In the genomic region with DNA sequence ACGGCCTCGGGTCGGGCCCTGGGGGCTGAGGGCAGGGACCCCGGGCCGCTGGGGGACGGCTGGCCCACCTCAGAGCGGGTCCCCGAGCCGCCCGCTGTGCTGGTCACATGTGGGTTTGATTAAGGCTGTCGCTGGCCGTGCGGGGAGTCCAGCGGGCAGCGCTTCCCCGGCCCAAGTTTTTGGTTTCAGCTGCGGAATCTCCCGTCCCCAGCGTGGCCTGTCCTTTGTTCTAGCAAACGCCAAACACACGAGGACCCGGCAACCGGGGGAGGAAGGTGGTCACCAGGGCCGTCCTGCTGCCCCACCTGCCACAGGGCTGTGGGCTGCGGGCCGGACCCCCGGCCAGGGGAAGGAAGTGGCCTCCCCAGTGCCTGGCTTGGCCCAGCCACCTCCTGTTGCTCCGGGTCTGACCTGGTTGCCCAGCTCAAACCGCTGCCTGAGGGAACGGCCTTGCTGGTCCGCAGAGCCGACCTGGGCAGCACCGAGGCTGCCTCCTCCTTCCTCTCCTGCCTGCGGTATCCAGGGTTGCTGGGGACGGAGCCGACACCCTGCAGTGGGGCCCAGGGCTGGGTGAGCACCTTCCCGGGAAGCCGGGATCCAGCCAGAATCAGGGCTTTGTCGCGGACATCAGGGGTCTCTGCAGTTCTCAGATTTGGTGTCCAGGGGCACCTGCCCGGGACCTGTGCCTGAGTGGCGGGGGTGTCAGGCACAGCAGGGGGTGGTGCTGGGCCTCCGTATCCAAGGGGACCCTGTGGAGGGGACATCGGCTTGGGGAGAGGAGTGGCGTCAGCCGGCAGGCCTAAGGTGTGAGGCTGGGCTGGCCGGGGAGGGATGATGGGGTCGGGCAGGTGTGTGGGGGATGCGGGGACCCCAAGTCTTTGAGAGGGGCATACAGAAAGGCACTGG, we compare ENCODE assay signal across 24 cellular contexts. TPM values are rescaled to one million over a fixed set of nuclear protein-coding genes. Genes with fewer than 3 reads are reported as not detected.
DNase-seq lines count a peak whose midpoint lies in the region; ATAC-seq and TF ChIP-seq lines count a peak whose summit lies in the region.
"Had no signal": no experiment of that assay in that cellular context is flagged by ENCODE, and none has a peak within 500 bp of the region (broad histone marks: within the 10 kb centered on the region; RNA-seq: fewer than 3 reads in every experiment).

No MANE protein-coding gene starts in this region.

- no peak for TF ChIP-seq CTCF in Panc1 (IDR thresholded peaks at IDR 0.05)
- TF ChIP-seq CTCF in type B pancreatic cell (conservative IDR thresholded peaks at IDR 0.05), result no peak

- H3K4me1 Mint-ChIP-seq in type B pancreatic cell (ENCODE audit: unreplicated experiment), result peaks cover 10% of the 10 kb centered on the region
- H3K4me1 Mint-ChIP-seq in activated CD8-positive, alpha-beta T cell treated with anti-CD3 and anti-CD28 coated beads, Interleukin-2, amount 10 ng/mL, durations not matched to agents 7 days and 5 days (ENCODE audit: low read depth), result peaks cover 7% of the 10 kb centered on the region

- POLR2A ChIA-PET in Panc1 (lab: Charles Lee), result interaction anchor here (0.6 kb wide), 1 partner anchor 18 kb away, joined by 22 read pairs; no protein-coding TSS in a partner anchor
- POLR2A ChIA-PET in activated CD8-positive, alpha-beta T cell treated with anti-CD3 and anti-CD28 coated beads, Interleukin-2, amount 10 ng/mL, durations not matched to agents 7 days and 5 days (lab: Charles Lee), result no interaction called here

- no peaks in the 10 kb centered on the region for H3K9me3 Mint-ChIP-seq in type B pancreatic cell
- no peaks in the 10 kb centered on the region for H3K9me3 Mint-ChIP-seq in activated CD8-positive, alpha-beta T cell treated with anti-CD3 and anti-CD28 coated beads, Interleukin-2, amount 10 ng/mL, durations not matched to agents 7 days and 5 days (ENCODE audit: insufficient read depth)
- H3K9me3 Mint-ChIP-seq: activated T-helper 2 cell treated with anti-CD3 and anti-CD28 coated beads, Interferon-gamma antibody, Interleukin-2, Interleukin-4, amounts not matched to agents 10 μg/mL and 5 μg/mL and 100 μg/mL, durations not matched to agents 14 hours and 24 hours and 36 hours; GM23338 had no signal

- DNase-seq in NCI-H748 (lab: John Stamatoyannopoulos, UW; ENCODE audit: unreplicated experiment) (peak; percentile 5), NCI-H748 treated with DMSO at 0.1 percent for 48 hours (lab: John Stamatoyannopoulos, UW) (no peak), Panc1 (ENCODE audit: low read depth, low spot score) (no peak), type B pancreatic cell (ENCODE audit: extremely low spot score, unreplicated experiment) (no peak)
- DNase-seq in activated naive CD4-positive, alpha-beta T cell treated with anti-CD3 and anti-CD28 coated beads, Interleukin-2, amount 50 U/mL, for 16 hours, result no peak
- no peak for DNase-seq in activated CD8-positive, alpha-beta T cell treated with anti-CD3 and anti-CD28 coated beads, Interleukin-2, amount 10 ng/mL, durations not matched to agents 7 days and 5 days
- DNase-seq: activated CD4-positive, CD25-positive, alpha-beta regulatory T cell treated with anti-CD3 and anti-CD28 coated beads, Interleukin-2, amount 50 U/mL, for 72 hours; CD4-positive, CD25-positive, alpha-beta regulatory T cell; DND-41; effector CD8-positive, alpha-beta T cell; esophagus squamous epithelium; MM.1S; NCI-H2081; OCI-M1 had no signal

- in situ Hi-C loops in Panc1 (cut with HindIII; ENCODE audit: low pct_unique_long_range_greater_than_20kb, low sequenced_read_pairs), result no loop called here

- no peaks in the 10 kb centered on the region for H3K36me3 Mint-ChIP-seq in type B pancreatic cell
- no peaks in the 10 kb centered on the region for H3K36me3 Mint-ChIP-seq in activated CD8-positive, alpha-beta T cell treated with anti-CD3 and anti-CD28 coated beads, Interleukin-2, amount 10 ng/mL, durations not matched to agents 7 days and 5 days (ENCODE audit: low read depth)

- peaks cover 7% of the 10 kb centered on the region for H3K27me3 Mint-ChIP-seq in type B pancreatic cell
- peaks cover 25% of the 10 kb centered on the region for H3K27me3 Mint-ChIP-seq in activated CD8-positive, alpha-beta T cell treated with anti-CD3 and anti-CD28 coated beads, Interleukin-2, amount 10 ng/mL, durations not matched to agents 7 days and 5 days (ENCODE audit: low read depth)

- H3K4me3 ChIP-seq in Panc1 (ENCODE audit: low read depth in 2 of 2, low read length in 2 of 2), result peak overlapping the region in 1 of 2 experiments; percentile 42; a peak in 1 of 4 replicates
- peak overlapping the region; percentile 58 for H3K4me3 ChIP-seq in mesodermal cell (ENCODE audit: extremely low read depth, insufficient read depth, low read length, poor library complexity, severe bottlenecking)
- H3K4me3 ChIP-seq: esophagus squamous epithelium, GM23338, thoracic aorta had no signal

- CTCF ChIA-PET in Panc1 (lab: Charles Lee), result no interaction called here
- CTCF ChIA-PET in activated CD8-positive, alpha-beta T cell treated with anti-CD3 and anti-CD28 coated beads, Interleukin-2, amount 10 ng/mL, durations not matched to agents 7 days and 5 days (lab: Charles Lee), result no interaction called here

- H3K4me1 ChIP-seq in Panc1 (ENCODE audit: control insufficient read depth, insufficient read depth, low read length) (peaks cover 16% of the 10 kb centered on the region), mesodermal cell (ENCODE audit: control insufficient read depth, insufficient read depth, low read length, poor library complexity, severe bottlenecking) (peaks cover 7% of the 10 kb centered on the region)

- H3K9me3 ChIP-seq in Panc1 (ENCODE audit: control insufficient read depth, insufficient read depth, low read depth, low read length) (no peaks in the 10 kb centered on the region), mesodermal cell (ENCODE audit: control insufficient read depth, low read length) (no peaks in the 10 kb centered on the region)
- H3K9me3 ChIP-seq: esophagus squamous epithelium, thoracic aorta had no signal

- no TSS peak for BruUV-seq in Panc1 (replicated peaks; lab: Mats Ljungman, UMichigan)

- intact Hi-C loops in Panc1 (cut with micrococcal nuclease; ENCODE audit: unreplicated experiment), result no loop called here

- peak overlapping the region; percentile 72 for H3K4me3 Mint-ChIP-seq in type B pancreatic cell
- no peak overlapping the region for H3K4me3 Mint-ChIP-seq in activated CD8-positive, alpha-beta T cell treated with anti-CD3 and anti-CD28 coated beads, Interleukin-2, amount 10 ng/mL, durations not matched to agents 7 days and 5 days
- H3K4me3 Mint-ChIP-seq: GM23338, IgD-negative memory B cell had no signal

- peak; percentile 67 for ATAC-seq in Panc1
- ATAC-seq in activated CD8-positive, alpha-beta T cell treated with anti-CD3 and anti-CD28 coated beads, Interleukin-2, amount 10 ng/mL, durations not matched to agents 7 days and 5 days, result no peak
- no peak for ATAC-seq in HG02840 (IDR thresholded peaks at IDR 0.05; ENCODE audit: low FRiP score, unreplicated experiment)
- ATAC-seq: GM23338 had no signal

- no peaks in the 10 kb centered on the region for H3K36me3 ChIP-seq in Panc1 (ENCODE audit: control insufficient read depth, insufficient read depth, low read length)
- no peaks in the 10 kb centered on the region for H3K36me3 ChIP-seq in mesodermal cell (ENCODE audit: control insufficient read depth, insufficient read depth, low read length)
- H3K36me3 ChIP-seq: esophagus squamous epithelium, thoracic aorta had no signal

- no peak overlapping the region for H3K27ac ChIP-seq in Panc1 (ENCODE audit: low read length)
- H3K27ac ChIP-seq in mesodermal cell (ENCODE audit: low read depth, low read length, severe bottlenecking), result no peak overlapping the region
- H3K27ac ChIP-seq: esophagus squamous epithelium, thoracic aorta had no signal

- WGBS in mesodermal cell (ENCODE audit: insufficient coverage in 2 of 2), 2 experiments, result 62 to 63% methylated on average over 45 of the region's 49 CpGs

- H3K27ac Mint-ChIP-seq in type B pancreatic cell, result no peak overlapping the region
- no peak overlapping the region for H3K27ac Mint-ChIP-seq in activated CD8-positive, alpha-beta T cell treated with anti-CD3 and anti-CD28 coated beads, Interleukin-2, amount 10 ng/mL, durations not matched to agents 7 days and 5 days
- H3K27ac Mint-ChIP-seq: activated T-helper 2 cell treated with anti-CD3 and anti-CD28 coated beads, Interferon-gamma antibody, Interleukin-2, Interleukin-4, amounts not matched to agents 10 μg/mL and 5 μg/mL and 100 μg/mL, durations not matched to agents 14 hours and 24 hours and 36 hours; CD4-positive, CD25-positive, alpha-beta regulatory T cell; GM23338; IgD-negative memory B cell had no signal

- no peaks in the 10 kb centered on the region for H3K27me3 ChIP-seq in Panc1 (ENCODE audit: control insufficient read depth, insufficient read depth, low read length)

RNA-seq across cellular contexts. Expression of gene EFNA2, which starts 2.2 kb away (rescaled TPM):
- total RNA-seq in Panc1 (2021; ENCODE audit: unreplicated experiment), result 7.8 TPM
- 5.9 TPM for polyA plus RNA-seq in Panc1 (2012; ENCODE audit: insufficient read length)
- 21.0 TPM for polyA plus RNA-seq in mesodermal cell (2013, experiment 1 of 2)
- polyA plus RNA-seq in mesodermal cell (2013, experiment 2 of 2), result 13.1 TPM
- 5.1 and 17.6 TPM in 2 replicates for total RNA-seq in type B pancreatic cell (ENCODE audit: low replicate concordance)
- not detected for total RNA-seq in activated CD8-positive, alpha-beta T cell treated with anti-CD3 and anti-CD28 coated beads, Interleukin-2, amount 10 ng/mL, durations not matched to agents 7 days and 5 days
- total RNA-seq: activated T-helper 2 cell treated with anti-CD3 and anti-CD28 coated beads, Interferon-gamma antibody, Interleukin-2, Interleukin-4, amounts not matched to agents 10 μg/mL and 5 μg/mL and 100 μg/mL, durations not matched to agents 14 hours and 24 hours and 36 hours; cardiac septum; CD4-positive, CD25-positive, alpha-beta regulatory T cell; esophagus squamous epithelium; lower leg skin; myocyte; thoracic aorta had no signal
- polyA plus RNA-seq: adipose tissue; CD4-positive, CD25-positive, alpha-beta regulatory T cell; IgD-negative memory B cell had no signal

RNA-seq across cellular contexts. Expression of gene FAM174C, which starts 12.5 kb away (rescaled TPM):
- total RNA-seq in Panc1 (2021; ENCODE audit: unreplicated experiment) (133 TPM), type B pancreatic cell (ENCODE audit: low replicate concordance) (30.6 and 36.4 TPM in 2 replicates)
- 204 TPM for polyA plus RNA-seq in Panc1 (2012; ENCODE audit: insufficient read length)
- 22.1 TPM for polyA plus RNA-seq in mesodermal cell (2013, experiment 1 of 2)
- 19.2 TPM for polyA plus RNA-seq in mesodermal cell (2013, experiment 2 of 2)
- total RNA-seq in activated CD8-positive, alpha-beta T cell treated with anti-CD3 and anti-CD28 coated beads, Interleukin-2, amount 10 ng/mL, durations not matched to agents 7 days and 5 days, result 10 to 100 TPM; 57.1 TPM

RNA-seq across cellular contexts. Expression of gene CIRBP, which starts 18.7 kb away (rescaled TPM):
- 66.6 TPM for total RNA-seq in Panc1 (2021; ENCODE audit: unreplicated experiment)
- 101 TPM for polyA plus RNA-seq in Panc1 (2012; ENCODE audit: insufficient read length)
- polyA plus RNA-seq in mesodermal cell (2013, experiment 1 of 2), result 231 TPM
- polyA plus RNA-seq in mesodermal cell (2013, experiment 2 of 2), result 221 TPM
- 316 and 421 TPM in 2 replicates for total RNA-seq in type B pancreatic cell (ENCODE audit: low replicate concordance)
- total RNA-seq in activated CD8-positive, alpha-beta T cell treated with anti-CD3 and anti-CD28 coated beads, Interleukin-2, amount 10 ng/mL, durations not matched to agents 7 days and 5 days, result 100 to 1,000 TPM; 172 to 195 TPM

RNA-seq across cellular contexts. Expression of gene MIDN, which starts 39.5 kb away (rescaled TPM):
- total RNA-seq in Panc1 (2021; ENCODE audit: unreplicated experiment) (118 TPM), type B pancreatic cell (ENCODE audit: low replicate concordance) (122 and 127 TPM in 2 replicates)
- 76.9 TPM for polyA plus RNA-seq in Panc1 (2012; ENCODE audit: insufficient read length)
- 101 TPM for polyA plus RNA-seq in mesodermal cell (2013, experiment 1 of 2)
- 84.0 TPM for polyA plus RNA-seq in mesodermal cell (2013, experiment 2 of 2)
- 10 to 100 TPM; 88.4 to 94.3 TPM for total RNA-seq in activated CD8-positive, alpha-beta T cell treated with anti-CD3 and anti-CD28 coated beads, Interleukin-2, amount 10 ng/mL, durations not matched to agents 7 days and 5 days

RNA-seq across cellular contexts. Expression of gene ATP5F1D, which starts 46.3 kb away (rescaled TPM):
- total RNA-seq in Panc1 (2021; ENCODE audit: unreplicated experiment) (218 TPM), type B pancreatic cell (ENCODE audit: low replicate concordance) (165 and 197 TPM in 2 replicates)
- polyA plus RNA-seq in Panc1 (2012; ENCODE audit: insufficient read length), result 365 TPM
- 132 TPM for polyA plus RNA-seq in mesodermal cell (2013, experiment 1 of 2)
- polyA plus RNA-seq in mesodermal cell (2013, experiment 2 of 2), result 98.5 TPM
- total RNA-seq in activated CD8-positive, alpha-beta T cell treated with anti-CD3 and anti-CD28 coated beads, Interleukin-2, amount 10 ng/mL, durations not matched to agents 7 days and 5 days, result 100 to 1,000 TPM; 209 to 222 TPM
